ENCODE assay signal across 1 cellular context in genomic region chr16:89917773-89918452, GRCh38.
TF ChIP-seq lines count a peak whose summit lies in the region.

No MANE protein-coding gene starts in this region.

TF ChIP-seq in HEK293, 187 proteins besides CTCF, POLR2A, EP300 and RAD21 (continued from another document and continues in another):
- TF ChIP-seq ZNF391 (tag by site-specific recombination; IDR thresholded peaks at IDR 0.05; ENCODE audit: borderline replicate concordance, low read depth): 0 out of 2 replicates have a peak, but pooled peaks have one; percentile 64
- no peak; the same call in 1 of the 2 replicates for TF ChIP-seq PRDM6 (tag by site-specific recombination; IDR thresholded peaks at IDR 0.05)
- no peak for TF ChIP-seq MYNN (tag by site-specific recombination; IDR thresholded peaks at IDR 0.05; ENCODE audit: borderline replicate concordance)
- 0 out of 2 replicates have a peak, but pooled peaks have one; percentile 12 for TF ChIP-seq ZNF580 (tag by site-specific recombination; IDR thresholded peaks at IDR 0.05)
- TF ChIP-seq PBX3 (CRISPR knock-in tag; IDR thresholded peaks at IDR 0.05): peak; percentile 85; the same call in 1 of the 2 replicates
- TF ChIP-seq ZNF423 (tag by site-specific recombination; IDR thresholded peaks at IDR 0.05): peak; percentile 99
- peak; percentile 87 for TF ChIP-seq ZEB2 (tag by site-specific recombination; IDR thresholded peaks at IDR 0.05)
- TF ChIP-seq REST (tag by site-specific recombination; IDR thresholded peaks at IDR 0.05): no peak
- TF ChIP-seq ZNF362 (tag by site-specific recombination; IDR thresholded peaks at IDR 0.05): no peak
- TF ChIP-seq ZNF324 (tag by site-specific recombination; IDR thresholded peaks at IDR 0.05): peak; percentile 66; the same call in 1 of the 2 replicates
- TF ChIP-seq KLF9 (tag by site-specific recombination; IDR thresholded peaks at IDR 0.05; ENCODE audit: low read depth): peak; percentile 91
- 0 out of 2 replicates have a peak, but pooled peaks have one; percentile 18 for TF ChIP-seq EGR2 (tag by site-specific recombination; IDR thresholded peaks at IDR 0.05; ENCODE audit: low read depth)
- no peak for TF ChIP-seq KLF10 (tag by site-specific recombination; IDR thresholded peaks at IDR 0.05)
- TF ChIP-seq ZNF350 (tag by site-specific recombination; IDR thresholded peaks at IDR 0.05): no peak
- TF ChIP-seq ZNF677 (tag by site-specific recombination; IDR thresholded peaks at IDR 0.05): no peak
- peak; percentile 90 for TF ChIP-seq KLF8 (tag by site-specific recombination; IDR thresholded peaks at IDR 0.05)
- no peak for TF ChIP-seq ZNF175 (tag by site-specific recombination; IDR thresholded peaks at IDR 0.05)
- peak; percentile 57; the same call in 1 of the 2 replicates for TF ChIP-seq WT1 (tag by site-specific recombination; IDR thresholded peaks at IDR 0.05)
- TF ChIP-seq ZNF600 (tag by site-specific recombination; IDR thresholded peaks at IDR 0.05): peak; percentile 98
- peak; percentile 52; the same call in 1 of the 2 replicates for TF ChIP-seq ZNF223 (tag by site-specific recombination; IDR thresholded peaks at IDR 0.05)
- TF ChIP-seq ZNF529 (tag by site-specific recombination; IDR thresholded peaks at IDR 0.05; ENCODE audit: insufficient replicate concordance): no peak
- TF ChIP-seq ZNF121 (tag by site-specific recombination; IDR thresholded peaks at IDR 0.05): no peak
- TF ChIP-seq ZNF24 (tag by site-specific recombination; IDR thresholded peaks at IDR 0.05): 0 out of 2 replicates have a peak, but pooled peaks have one; percentile 56
- 0 out of 2 replicates have a peak, but pooled peaks have one; percentile 11 for TF ChIP-seq GFI1B (tag by site-specific recombination; IDR thresholded peaks at IDR 0.05)
- peak; percentile 79 for TF ChIP-seq ZNF18 (tag by site-specific recombination; IDR thresholded peaks at IDR 0.05)
- no peak for TF ChIP-seq ZFP3 (tag by site-specific recombination; IDR thresholded peaks at IDR 0.05; ENCODE audit: low read depth)
- TF ChIP-seq ZNF292 (tag by site-specific recombination; IDR thresholded peaks at IDR 0.05; ENCODE audit: borderline replicate concordance, low read depth): no peak
- TF ChIP-seq ZNF707 (tag by site-specific recombination; IDR thresholded peaks at IDR 0.05): no peak
- TF ChIP-seq KLF7 (tag by site-specific recombination; IDR thresholded peaks at IDR 0.05; ENCODE audit: borderline replicate concordance): peak; percentile 100
- TF ChIP-seq SCRT2 (tag by site-specific recombination; IDR thresholded peaks at IDR 0.05): peak; percentile 47
- no peak for TF ChIP-seq ZNF354C (tag by site-specific recombination; IDR thresholded peaks at IDR 0.05; ENCODE audit: borderline replicate concordance, low read depth)
- TF ChIP-seq ZNF501 (tag by site-specific recombination; IDR thresholded peaks at IDR 0.05): peak; percentile 80; the same call in 1 of the 2 replicates
- TF ChIP-seq YY2 (tag by site-specific recombination; IDR thresholded peaks at IDR 0.05): peak; percentile 51; the same call in 1 of the 2 replicates
- 0 out of 2 replicates have a peak, but pooled peaks have one; percentile 47 for TF ChIP-seq TRIM28 (IDR thresholded peaks at IDR 0.05; ENCODE audit: borderline replicate concordance, low read length)
- peak; percentile 83 for TF ChIP-seq ZNF366 (tag by site-specific recombination; conservative IDR thresholded peaks at IDR 0.05)
- peak; percentile 82; the same call in 1 of the 2 replicates for TF ChIP-seq ZNF10 (tag by site-specific recombination; IDR thresholded peaks at IDR 0.05)
- TF ChIP-seq KLF16 (tag by site-specific recombination; IDR thresholded peaks at IDR 0.05): peak; percentile 87
- TF ChIP-seq ZNF488 (tag by site-specific recombination; IDR thresholded peaks at IDR 0.05): peak; percentile 21; the same call in 1 of the 2 replicates
- no peak for TF ChIP-seq ZNF513 (tag by site-specific recombination; IDR thresholded peaks at IDR 0.05)
- peak; percentile 56; the same call in 1 of the 2 replicates for TF ChIP-seq ZNF76 (tag by site-specific recombination; IDR thresholded peaks at IDR 0.05; ENCODE audit: borderline replicate concordance, low read depth)
- no peak for TF ChIP-seq ZNF530 (tag by site-specific recombination; IDR thresholded peaks at IDR 0.05; ENCODE audit: low read depth)
- TF ChIP-seq ZBTB8A (tag by site-specific recombination; IDR thresholded peaks at IDR 0.05): peak; percentile 94
- TF ChIP-seq ZIC2 (tag by site-specific recombination; IDR thresholded peaks at IDR 0.05): peak; percentile 100
- no peak for TF ChIP-seq ZNF112 (tag by site-specific recombination; IDR thresholded peaks at IDR 0.05)
- no peak for TF ChIP-seq BCL11B (tag by site-specific recombination; IDR thresholded peaks at IDR 0.05; ENCODE audit: low read depth)
- no peak for TF ChIP-seq ZNF747 (tag by site-specific recombination; IDR thresholded peaks at IDR 0.05)
- TF ChIP-seq ZNF660 (tag by site-specific recombination; IDR thresholded peaks at IDR 0.05): no peak; the same call in 1 of the 2 replicates
- peak; percentile 82 for TF ChIP-seq ZNF341 (tag by site-specific recombination; IDR thresholded peaks at IDR 0.05; ENCODE audit: low read depth)
- no peak for TF ChIP-seq ZNF26 (tag by site-specific recombination; IDR thresholded peaks at IDR 0.05)
- TF ChIP-seq SP2 (tag by site-specific recombination; IDR thresholded peaks at IDR 0.05): peak; percentile 87
- no peak for TF ChIP-seq BCL6B (tag by site-specific recombination; IDR thresholded peaks at IDR 0.05)
- TF ChIP-seq ZNF146 (tag by site-specific recombination; IDR thresholded peaks at IDR 0.05): no peak
- TF ChIP-seq ZNF548 (tag by site-specific recombination; IDR thresholded peaks at IDR 0.05): no peak
- no peak for TF ChIP-seq ZNF140 (tag by site-specific recombination; IDR thresholded peaks at IDR 0.05)
- TF ChIP-seq ZNF16 (tag by site-specific recombination; IDR thresholded peaks at IDR 0.05; ENCODE audit: low read depth): no peak
- no peak for TF ChIP-seq ZNF416 (tag by site-specific recombination; IDR thresholded peaks at IDR 0.05)
- no peak for TF ChIP-seq ZNF776 (tag by site-specific recombination; IDR thresholded peaks at IDR 0.05; ENCODE audit: borderline replicate concordance)
